ENCODE assay signal across 18 cellular contexts in the genomic region with DNA sequence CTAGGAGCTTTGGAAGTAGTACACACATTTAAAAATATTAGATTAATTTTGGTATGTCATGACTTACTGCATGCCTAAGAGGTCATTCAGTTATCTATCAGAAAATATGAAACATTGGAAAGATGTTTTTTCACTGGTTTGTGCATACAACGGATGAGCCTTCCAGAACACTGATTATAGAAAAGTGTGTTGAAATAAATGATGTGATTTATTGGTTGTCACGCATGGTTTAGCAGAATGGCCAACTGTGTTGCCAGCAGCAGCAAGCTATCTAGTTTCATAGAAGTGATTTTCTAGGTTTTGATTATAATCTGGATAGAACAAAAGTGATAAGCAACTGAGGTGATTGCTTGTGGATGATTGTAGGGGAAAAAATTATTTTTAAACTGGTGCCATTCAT.
"Had no signal": no experiment of that assay in that cellular context is flagged by ENCODE, and none has a peak within 500 bp of the region (broad histone marks: within the 10 kb centered on the region; RNA-seq: fewer than 3 reads in every experiment).

No MANE protein-coding gene starts in this region.

- H3K27me3 ChIP-seq: esophagus muscularis mucosa, upper lobe of left lung had no signal

- H3K4me3 ChIP-seq: esophagus muscularis mucosa, thoracic aorta, upper lobe of left lung had no signal

- H3K27ac ChIP-seq: esophagus muscularis mucosa, thoracic aorta, upper lobe of left lung had no signal

- H3K9me3 ChIP-seq: esophagus muscularis mucosa, thoracic aorta, upper lobe of left lung had no signal

- H3K4me3 Mint-ChIP-seq: activated CD4-positive, alpha-beta T cell treated with anti-CD3 and anti-CD28 coated beads, Interleukin-2, amount 10 ng/mL, durations not matched to agents 7 days and 5 days; dendritic cell treated with granulocyte-macrophage colony-stimulating factor and Interleukin-4, amounts not matched to agents 40 ng/mL and 50 ng/mL, for 4 days; natural killer cell treated with Interleukin-12 subunit alpha and Interleukin-12 subunit beta and Interleukin-15 and Interleukin-18, amount 100 ng/mL, for 72 hours; stimulated activated naive B cell treated with anti-CD40 and anti-IgM and Interleukin-4, amounts not matched to agents 10 μg/mL and 1 μg/mL and 100 μg/mL, for 72 hours had no signal

- H3K27ac Mint-ChIP-seq: activated CD4-positive, alpha-beta T cell treated with anti-CD3 and anti-CD28 coated beads, Interleukin-2, amount 10 ng/mL, durations not matched to agents 7 days and 5 days; dendritic cell treated with granulocyte-macrophage colony-stimulating factor and Interleukin-4, amounts not matched to agents 40 ng/mL and 50 ng/mL, for 4 days; natural killer cell treated with Interleukin-12 subunit alpha and Interleukin-12 subunit beta and Interleukin-15 and Interleukin-18, amount 100 ng/mL, for 72 hours; stimulated activated naive B cell treated with anti-CD40 and anti-IgM and Interleukin-4, amounts not matched to agents 10 μg/mL and 1 μg/mL and 100 μg/mL, for 72 hours had no signal

- FAIRE-seq: astrocyte, bronchial epithelial cell had no signal

- ATAC-seq: activated CD4-positive, CD25-positive, alpha-beta regulatory T cell treated with anti-CD3 and anti-CD28 coated beads, Interleukin-2, amount 50 U/mL, for 24 hours; natural killer cell treated with Interleukin-12 subunit alpha and Interleukin-12 subunit beta and Interleukin-15 and Interleukin-18, amount 100 ng/mL, for 72 hours; stimulated activated naive B cell treated with anti-CD40 and anti-IgM and Interleukin-4, amounts not matched to agents 10 μg/mL and 1 μg/mL and 100 μg/mL, for 72 hours had no signal

- H3K9me3 Mint-ChIP-seq: activated CD4-positive, alpha-beta T cell treated with anti-CD3 and anti-CD28 coated beads, Interleukin-2, amount 10 ng/mL, durations not matched to agents 7 days and 5 days; dendritic cell treated with granulocyte-macrophage colony-stimulating factor and Interleukin-4, amounts not matched to agents 40 ng/mL and 50 ng/mL, for 4 days; natural killer cell treated with Interleukin-12 subunit alpha and Interleukin-12 subunit beta and Interleukin-15 and Interleukin-18, amount 100 ng/mL, for 72 hours had no signal

- H3K27me3 Mint-ChIP-seq: activated CD4-positive, alpha-beta T cell treated with anti-CD3 and anti-CD28 coated beads, Interleukin-2, amount 10 ng/mL, durations not matched to agents 7 days and 5 days; dendritic cell treated with granulocyte-macrophage colony-stimulating factor and Interleukin-4, amounts not matched to agents 40 ng/mL and 50 ng/mL, for 4 days; natural killer cell treated with Interleukin-12 subunit alpha and Interleukin-12 subunit beta and Interleukin-15 and Interleukin-18, amount 100 ng/mL, for 72 hours; stimulated activated naive B cell treated with anti-CD40 and anti-IgM and Interleukin-4, amounts not matched to agents 10 μg/mL and 1 μg/mL and 100 μg/mL, for 72 hours had no signal

- H3K4me1 ChIP-seq: upper lobe of left lung had no signal

- DNase-seq: activated CD4-positive, alpha-beta T cell treated with anti-CD3 and anti-CD28 coated beads, Interleukin-2, amount 10 ng/mL, durations not matched to agents 7 days and 5 days; activated CD8-positive, alpha-beta memory T cell treated with anti-CD3 and anti-CD28 coated beads, Interleukin-2, amount 50 U/mL, for 48 hours; activated effector memory CD4-positive, alpha-beta T cell treated with Interleukin-2 at 50 U/mL for 16 hours; activated naive CD4-positive, alpha-beta T cell treated with anti-CD3 and anti-CD28 coated beads, Interleukin-2, amount 50 U/mL, for 16 hours; activated T-cell treated with anti-CD3 and anti-CD28 coated beads, Interleukin-2, amount 50 U/mL, for 48 hours; effector CD8-positive, alpha-beta T cell; nucleus accumbens; posterior cingulate gyrus; retina; stimulated activated naive B cell treated with anti-CD40 and anti-IgM and Interleukin-4, amounts not matched to agents 10 μg/mL and 1 μg/mL and 100 μg/mL, for 72 hours; upper lobe of left lung had no signal
